In genomic region chr19:18086590-18087138, GRCh38 we compare ENCODE assay signal across 8 cellular contexts. TPM values are rescaled to one million over a fixed set of nuclear protein-coding genes. Genes with fewer than 3 reads are reported as not detected.
A peak's percentile ranks its signal among the peaks of the same experiment; 100 is the strongest.
DNase-seq lines count a peak whose midpoint lies in the region; TF ChIP-seq lines count a peak whose summit lies in the region.

Gene IL12RB1, minus strand, starts transcription at chr19:18086934. Its CDS starts 111 bp downstream, at chr19:18086823.

- H3K9me3 Mint-ChIP-seq in progenitor cell of endocrine pancreas (ENCODE audit: low read depth), result no peaks in the 10 kb centered on the region

- no peaks in the 10 kb centered on the region for H3K4me1 Mint-ChIP-seq in progenitor cell of endocrine pancreas (ENCODE audit: low read depth)

- TF ChIP-seq CTCF in fibroblast of lung (conservative IDR thresholded peaks at IDR 0.05 in 1 of 2, IDR thresholded peaks at IDR 0.05 in 1 of 2; ENCODE audit: low read depth in 1 of 2, low read length in 2 of 2) (no peak), progenitor cell of endocrine pancreas (IDR thresholded peaks at IDR 0.05; ENCODE audit: unreplicated experiment) (no peak)

- no peaks in the 10 kb centered on the region for H3K4me1 ChIP-seq in fibroblast of lung (ENCODE audit: control insufficient read depth, extremely low read depth, insufficient read depth, low read length)

- H3K4me3 ChIP-seq in fibroblast of lung (replicated peaks in 1 of 4; ENCODE audit: control extremely low read depth in 1 of 4, insufficient read depth in 1 of 4, low read depth in 3 of 4, low read length in 4 of 4), result peak within 1 kb of the TSS in 3 of 4 experiments; percentile 14 to 18 (median 14)

- no peaks in the 10 kb centered on the region for H3K9me3 ChIP-seq in fibroblast of lung (ENCODE audit: control insufficient read depth, insufficient read depth, low read depth, low read length)

- no peaks in the 10 kb centered on the region for H3K79me2 ChIP-seq in fibroblast of lung (ENCODE audit: control insufficient read depth, insufficient read depth, low read length)

- no peaks in the 10 kb centered on the region for H4K20me1 ChIP-seq in fibroblast of lung (ENCODE audit: control insufficient read depth, extremely low read depth, insufficient read depth, low read length)

- peak within 1 kb of the TSS; percentile 59 for H3K4me2 ChIP-seq in fibroblast of lung (ENCODE audit: extremely low read depth, insufficient read depth, low read length)

- H3K9ac ChIP-seq in fibroblast of lung (ENCODE audit: insufficient read depth, low read length), result peak within 1 kb of the TSS; percentile 30

- no peak within 1 kb of the TSS for H3K4me3 Mint-ChIP-seq in progenitor cell of endocrine pancreas (ENCODE audit: low read depth)

- no peak within 1 kb of the TSS for H3K27ac Mint-ChIP-seq in progenitor cell of endocrine pancreas

- H2AFZ ChIP-seq in fibroblast of lung (ENCODE audit: low read length), result peak within 1 kb of the TSS; percentile 83

- H3K27ac ChIP-seq in fibroblast of lung (ENCODE audit: insufficient read depth, low read length), result peak within 1 kb of the TSS; percentile 2

- H3K36me3 ChIP-seq in fibroblast of lung (ENCODE audit: control insufficient read depth, insufficient read depth, low read length), result no peaks in the 10 kb centered on the region

- peaks cover 3% of the 10 kb centered on the region for H3K27me3 ChIP-seq in fibroblast of lung (ENCODE audit: control insufficient read depth, insufficient read depth, low read length)

- DNase-seq in GM19240 (ENCODE audit: insufficient read length, low spot score) (peak; percentile 51), fibroblast of lung (ENCODE audit: low read depth in 2 of 2) (no peak), islet precursor cell (no peak), NCI-H774 (lab: John Stamatoyannopoulos, UW) (no peak), progenitor cell of endocrine pancreas (ENCODE audit: low spot score, unreplicated experiment) (no peak), KG1 (lab: John Stamatoyannopoulos, UW) (no peak)
- DNase-seq in activated CD4-positive, alpha-beta T cell treated with anti-CD3 and anti-CD28 coated beads for 4 hours, result peak; percentile 53 to 56
- DNase-seq in stimulated activated CD8-positive, alpha-beta memory T cell treated with anti-CD3 and anti-CD28 coated beads, Interleukin-2, amount 100 ng/mL, for 1 hour (ENCODE audit: low read depth in 2 of 2), result peak; percentile 13 to 31

- peaks cover 8% of the 10 kb centered on the region for H3K27me3 Mint-ChIP-seq in progenitor cell of endocrine pancreas

- H3K36me3 Mint-ChIP-seq in progenitor cell of endocrine pancreas (ENCODE audit: insufficient read depth), result no peaks in the 10 kb centered on the region

RNA-seq across cellular contexts. Expression of gene IL12RB1, which starts in this region (rescaled TPM):
- total RNA-seq in fibroblast of lung, result under 0.01 and 0.50 TPM in 2 replicates
- 0.06 and 0.75 TPM in 2 replicates for polyA plus RNA-seq in fibroblast of lung
- 0.73 TPM in 1 of 2 replicates, not detected in the other for polyA plus RNA-seq in fibroblast of lung (2012)
- 0.37 and 2.5 TPM in 2 replicates for polyA minus RNA-seq in fibroblast of lung (ENCODE audit: low replicate concordance)
- total RNA-seq in progenitor cell of endocrine pancreas, result not detected in 2 replicates

Comparison
In these comparisons a context has a peak if more than half of its experiments do, and no peak if none do; other contexts are left out.
1. DNase-seq: peak in GM19240 (single experiment), activated CD4-positive, alpha-beta T cell treated with anti-CD3 and anti-CD28 coated beads for 4 hours (2 of 2) and stimulated activated CD8-positive, alpha-beta memory T cell treated with anti-CD3 and anti-CD28 coated beads, Interleukin-2, amount 100 ng/mL, for 1 hour (2 of 2); none in fibroblast of lung (0 of 2), islet precursor cell (single experiment), NCI-H774 (single experiment), progenitor cell of endocrine pancreas (single experiment) and KG1 (single experiment).